In genomic region chr6:166461821-166462460, GRCh38 we compare ENCODE assay signal across 15 cellular contexts.
"Had no signal": no experiment of that assay in that cellular context is flagged by ENCODE, and none has a peak within 500 bp of the region (broad histone marks: within the 10 kb centered on the region; RNA-seq: fewer than 3 reads in every experiment).

No MANE protein-coding gene starts in this region.

- H3K79me2 ChIP-seq: parathyroid adenoma had no signal

- ATAC-seq: gastrocnemius medialis, left lobe of liver had no signal

- H3K27me3 ChIP-seq: gastrocnemius medialis, suprapubic skin had no signal

- DNase-seq: activated CD4-positive, CD25-positive, alpha-beta regulatory T cell treated with anti-CD3 and anti-CD28 coated beads, Interleukin-2, amount 50 U/mL, for 72 hours; activated naive CD4-positive, alpha-beta T cell treated with anti-CD3 and anti-CD28 coated beads, Interleukin-2, amount 10 ng/mL, durations not matched to agents 7 days and 5 days; endodermal cell; gastrocnemius medialis; islet precursor cell; naive thymus-derived CD4-positive, alpha-beta T cell; retina; stimulated activated naive CD4-positive, alpha-beta T cell; T-cell; T-helper 9 cell had no signal

- H3K4me3 Mint-ChIP-seq: activated naive CD4-positive, alpha-beta T cell treated with anti-CD3 and anti-CD28 coated beads, Interleukin-2, amount 10 ng/mL, durations not matched to agents 7 days and 5 days; endodermal cell; T-cell; type B pancreatic cell had no signal

- H3K4me1 Mint-ChIP-seq: activated naive CD4-positive, alpha-beta T cell treated with anti-CD3 and anti-CD28 coated beads, Interleukin-2, amount 10 ng/mL, durations not matched to agents 7 days and 5 days had no signal

- H3K9me3 Mint-ChIP-seq: activated naive CD4-positive, alpha-beta T cell treated with anti-CD3 and anti-CD28 coated beads, Interleukin-2, amount 10 ng/mL, durations not matched to agents 7 days and 5 days; type B pancreatic cell had no signal

- H3K27me3 Mint-ChIP-seq: T-cell, type B pancreatic cell had no signal

- H3K36me3 Mint-ChIP-seq: activated naive CD4-positive, alpha-beta T cell treated with anti-CD3 and anti-CD28 coated beads, Interleukin-2, amount 10 ng/mL, durations not matched to agents 7 days and 5 days had no signal

- H3K27ac ChIP-seq: gastrocnemius medialis, parathyroid adenoma, suprapubic skin had no signal

- H3K9me3 ChIP-seq: gastrocnemius medialis, suprapubic skin had no signal

- H3K4me3 ChIP-seq: gastrocnemius medialis, suprapubic skin had no signal

- H3K27ac Mint-ChIP-seq: activated naive CD4-positive, alpha-beta T cell treated with anti-CD3 and anti-CD28 coated beads, Interleukin-2, amount 10 ng/mL, durations not matched to agents 7 days and 5 days; activated T-helper 2 cell treated with anti-CD3 and anti-CD28 coated beads, Interferon-gamma antibody, Interleukin-2, Interleukin-4, amounts not matched to agents 10 μg/mL and 5 μg/mL and 100 μg/mL, durations not matched to agents 14 hours and 24 hours and 36 hours; endodermal cell; T-cell; type B pancreatic cell had no signal

- H2AFZ ChIP-seq: parathyroid adenoma had no signal

- H3K4me1 ChIP-seq: gastrocnemius medialis had no signal

- H3K9ac ChIP-seq: parathyroid adenoma had no signal
